8 cellular contexts compared by ENCODE assay signal in genomic region chr11:66855574-66856495, GRCh38. TPM values are rescaled to one million over a fixed set of nuclear protein-coding genes. Genes with fewer than 3 reads are reported as not detected.
A peak's percentile ranks its signal among the peaks of the same experiment; 100 is the strongest.
DNase-seq lines count a peak whose midpoint lies in the region; ATAC-seq and TF ChIP-seq lines count a peak whose summit lies in the region.

No MANE protein-coding gene starts in this region.

- H3K23ac ChIP-seq in mesenchymal stem cell (ENCODE audit: low read length in 2 of 2) = no peak overlapping the region

- peak overlapping the region; percentile 15 for H2AFZ ChIP-seq in mesenchymal stem cell (ENCODE audit: low read depth, low read length)

- peak overlapping the region; percentile 51 to 65 for H2BK12ac ChIP-seq in mesenchymal stem cell (ENCODE audit: low read length in 2 of 2)

- H3K4me2 ChIP-seq in mesenchymal stem cell (ENCODE audit: low read length, poor library complexity, severe bottlenecking) = peak overlapping the region; percentile 95

- peak overlapping the region; percentile 87 to 90 for H3K4me3 Mint-ChIP-seq in effector memory CD8-positive, alpha-beta T cell

- H4K91ac ChIP-seq in mesenchymal stem cell (ENCODE audit: low read length) = peak overlapping the region; percentile 96

- TF ChIP-seq POLR2A in GM19193 (IDR thresholded peaks at IDR 0.05; ENCODE audit: extremely low read depth, insufficient read depth, insufficient read length) = peak; percentile 79

- peaks cover 4 to 5% of the 10 kb centered on the region in 2 donors for H3K4me1 Mint-ChIP-seq in effector memory CD8-positive, alpha-beta T cell (ENCODE audit: low read depth in 2 of 2)

- H3K18ac ChIP-seq in mesenchymal stem cell (ENCODE audit: low read depth in 1 of 2, low read length in 2 of 2) = peak overlapping the region; percentile 75 to 93

- peaks cover 33% of the 10 kb centered on the region for H3K4me1 ChIP-seq in mesenchymal stem cell (ENCODE audit: control insufficient read depth, insufficient read depth, low read depth, low read length)

- peak overlapping the region; percentile 76 for H2BK120ac ChIP-seq in mesenchymal stem cell (ENCODE audit: low read depth, low read length)

- H3K4me3 ChIP-seq in BJ (ENCODE audit: low read depth, low read length) (peak overlapping the region; percentile 87), mesenchymal stem cell (ENCODE audit: insufficient read depth in 1 of 2, low read depth in 1 of 2, low read length in 2 of 2) (peak overlapping the region; percentile 76 to 87)

- TF ChIP-seq CTCF in BJ (IDR thresholded peaks at IDR 0.05; ENCODE audit: insufficient read depth, low read depth, low read length) = no peak

- H3K79me1 ChIP-seq in mesenchymal stem cell (replicated peaks; ENCODE audit: low read length, poor library complexity, severe bottlenecking) = peaks cover 14% of the 10 kb centered on the region

- peak; percentile 72 for ATAC-seq in HG03432 (IDR thresholded peaks at IDR 0.05; ENCODE audit: unreplicated experiment)
- peak; percentile 75 for ATAC-seq in effector memory CD8-positive, alpha-beta T cell (replicated peaks)

- peak overlapping the region; percentile 64 for H3K27ac ChIP-seq in mesenchymal stem cell (ENCODE audit: low read length, poor library complexity, severe bottlenecking)

- peaks cover 7% of the 10 kb centered on the region for H3K36me3 Mint-ChIP-seq in effector memory CD8-positive, alpha-beta T cell (ENCODE audit: insufficient read depth)

- peak overlapping the region; percentile 57 to 85 for H3K27ac Mint-ChIP-seq in effector memory CD8-positive, alpha-beta T cell

- peak; percentile 61 for DNase-seq in BJ (ENCODE audit: low read depth)
- peak; percentile 51 for DNase-seq in NCI-H524 treated with DMSO at 0.1 percent for 48 hours (lab: John Stamatoyannopoulos, UW)
- DNase-seq in activated CD4-positive, alpha-beta T cell treated with anti-CD3 and anti-CD28 coated beads, Interleukin-2, amount 50 U/mL, for 48 hours = peak; percentile 90 to 91
- DNase-seq in effector memory CD8-positive, alpha-beta T cell = no peak
- peak; percentile 91 for DNase-seq in mesenchymal stem cell
- DNase-seq in stimulated activated CD8-positive, alpha-beta memory T cell treated with anti-CD3 and anti-CD28 coated beads, Interleukin-12 subunit alpha, Interleukin-12 subunit beta, amount 100 ng/mL, for 24 hours (ENCODE audit: extremely low read depth) = peak; percentile 68

- peak overlapping the region; percentile 46 for H2AK5ac ChIP-seq in mesenchymal stem cell (ENCODE audit: low read length, severe bottlenecking)

- H2BK5ac ChIP-seq in mesenchymal stem cell (ENCODE audit: low read depth, low read length, poor library complexity, severe bottlenecking) = peak overlapping the region; percentile 39

- WGBS in mesenchymal stem cell = 10% methylated on average over 20 of the region's 51 CpGs

- H2BK15ac ChIP-seq in mesenchymal stem cell (ENCODE audit: low read depth, poor library complexity, severe bottlenecking) = peak overlapping the region; percentile 87

- H3K27me3 Mint-ChIP-seq in effector memory CD8-positive, alpha-beta T cell = no peaks in the 10 kb centered on the region

- H3K14ac ChIP-seq in mesenchymal stem cell (ENCODE audit: low read length in 2 of 2) = peak overlapping the region in 1 of 2 experiments; percentile 89

- peak overlapping the region; percentile 97 for H3K9ac ChIP-seq in mesenchymal stem cell (ENCODE audit: low read length)

- H3K36me3 ChIP-seq in BJ (ENCODE audit: control insufficient read depth, insufficient read depth, low read length) (peaks cover 6% of the 10 kb centered on the region), mesenchymal stem cell (ENCODE audit: control insufficient read depth in 1 of 2, insufficient read depth in 2 of 2, low read depth in 1 of 2, low read length in 2 of 2) (peaks cover 4 to 49% of the 10 kb centered on the region in 2 experiments)

- peak overlapping the region; percentile 84 to 94 for H3K4ac ChIP-seq in mesenchymal stem cell (ENCODE audit: low read depth in 1 of 2, low read length in 2 of 2)

- H3K27me3 ChIP-seq in BJ (ENCODE audit: control insufficient read depth, insufficient read depth, low read length) (no peaks in the 10 kb centered on the region), mesenchymal stem cell (ENCODE audit: control insufficient read depth in 1 of 2, insufficient read depth in 1 of 2, low read length in 2 of 2) (no peaks in the 10 kb centered on the region)

- H3K9me3 ChIP-seq in mesenchymal stem cell (ENCODE audit: control insufficient read depth, low read length) = no peaks in the 10 kb centered on the region

- POLR2A ChIA-PET in BJ (lab: Charles Lee) = interaction anchor here (0.6 to 1.3 kb wide), 2 partner anchors 12 to 254 kb away, joined by 4 to 7 read pairs; no protein-coding TSS in a partner anchor

- peak overlapping the region; percentile 94 for H4K8ac ChIP-seq in mesenchymal stem cell (ENCODE audit: low read length)

- no peaks in the 10 kb centered on the region for H3K9me3 Mint-ChIP-seq in effector memory CD8-positive, alpha-beta T cell

- CTCF ChIA-PET in BJ (lab: Yijun Ruan, JAX) = interaction anchor here (0.6 to 1.1 kb wide), 3 partner anchors 95 to 142 kb away, joined by 3 read pairs; no protein-coding TSS in a partner anchor

RNA-seq across cellular contexts. Expression of gene LRFN4, which starts 1.0 kb away (rescaled TPM):
- polyA plus RNA-seq in BJ (2011; rRNA removed) = 14.2 and 15.8 TPM in 2 replicates
- 5.6 and 6.3 TPM in 2 replicates for polyA minus RNA-seq in BJ (2011; rRNA and poly(A)+ RNA removed)
- 16.0 TPM for polyA plus RNA-seq in mesenchymal stem cell (2013, experiment 1 of 2)
- 15.3 TPM for polyA plus RNA-seq in mesenchymal stem cell (2013, experiment 2 of 2)

RNA-seq across cellular contexts. Expression of gene RCE1, which starts 12.6 kb away (rescaled TPM):
- polyA plus RNA-seq in BJ (2011; rRNA removed) = 12.0 and 20.1 TPM in 2 replicates
- polyA minus RNA-seq in BJ (2011; rRNA and poly(A)+ RNA removed) = 12.9 and 20.8 TPM in 2 replicates
- polyA plus RNA-seq in mesenchymal stem cell (2013, experiment 1 of 2) = 11.2 TPM
- polyA plus RNA-seq in mesenchymal stem cell (2013, experiment 2 of 2) = 10.9 TPM

Comparison
In these comparisons a context has a peak if more than half of its experiments do, and no peak if none do; other contexts are left out.
1. DNase-seq: peak in BJ (single experiment), NCI-H524 treated with DMSO at 0.1 percent for 48 hours (single experiment), activated CD4-positive, alpha-beta T cell treated with anti-CD3 and anti-CD28 coated beads, Interleukin-2, amount 50 U/mL, for 48 hours (2 of 2), mesenchymal stem cell (single experiment) and stimulated activated CD8-positive, alpha-beta memory T cell treated with anti-CD3 and anti-CD28 coated beads, Interleukin-12 subunit alpha, Interleukin-12 subunit beta, amount 100 ng/mL, for 24 hours (single experiment); none in effector memory CD8-positive, alpha-beta T cell (0 of 3).